In the genomic region with DNA sequence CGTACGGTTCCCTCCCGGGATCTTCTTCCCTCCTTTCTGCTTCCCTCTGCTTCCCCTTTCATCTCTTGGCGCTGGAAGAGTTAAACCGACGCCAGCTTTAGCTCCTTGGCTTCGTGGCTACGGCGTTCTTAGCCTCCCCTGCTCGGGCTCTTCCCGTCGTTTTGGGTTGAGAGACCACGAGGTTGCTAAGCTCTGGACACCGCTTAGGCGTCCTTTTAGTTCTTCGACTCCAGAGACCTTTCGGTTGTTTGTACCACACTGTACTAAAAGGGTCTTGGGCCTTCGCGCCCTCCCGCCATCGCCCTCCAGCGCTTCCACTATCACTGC, we compare ENCODE assay signal across 8 cellular contexts. TPM values are rescaled to one million over a fixed set of nuclear protein-coding genes. Genes with fewer than 3 reads are reported as not detected.
DNase-seq lines count a peak whose midpoint lies in the region; ATAC-seq, FAIRE-seq and TF ChIP-seq lines count a peak whose summit lies in the region.

No MANE protein-coding gene starts in this region.

- TF ChIP-seq CTCF in NB4 (IDR thresholded peaks at IDR 0.05; ENCODE audit: low read depth, low read length) (no peak), ascending aorta (IDR thresholded peaks at IDR 0.05) (no peak)

- no peaks in the 10 kb centered on the region for H3K27me3 Mint-ChIP-seq in CD4-positive, CD25-positive, alpha-beta regulatory T cell

- intact Hi-C loops in ascending aorta (cut with DNase I) (loop anchor here (5.0 to 10.0 kb wide), 2 partner anchors 482 to 610 kb away; a partner anchor contains a TSS), sciatic nerve (cut with DNase I) (no loop called here)

- peaks cover 48% of the 10 kb centered on the region for H3K4me1 ChIP-seq in CD4-positive, CD25-positive, alpha-beta regulatory T cell (ENCODE audit: control insufficient read depth, insufficient read depth, low read length, poor library complexity, severe bottlenecking)
- peaks cover 0 to 12% of the 10 kb centered on the region in 2 donors for H3K4me1 ChIP-seq in ascending aorta
- 0 out of 2 replicates have a peak, but pooled peaks cover 1% of the 10 kb centered on the region for H3K4me1 ChIP-seq in iPS DF 6.9 (ENCODE audit: control insufficient read depth, insufficient read depth, low read length)

- peaks cover 0 to 2% (median 0%) of the 10 kb centered on the region in 7 donors for H3K9me3 Mint-ChIP-seq in CD4-positive, CD25-positive, alpha-beta regulatory T cell

- H3K36me3 ChIP-seq in CD4-positive, CD25-positive, alpha-beta regulatory T cell (ENCODE audit: control insufficient read depth, insufficient read depth, low read length), result peaks cover 3% of the 10 kb centered on the region
- peaks cover 0 to 20% of the 10 kb centered on the region in 2 donors for H3K36me3 ChIP-seq in ascending aorta
- peaks cover 6% of the 10 kb centered on the region; the same call in 1 of the 2 replicates for H3K36me3 ChIP-seq in iPS DF 6.9 (ENCODE audit: control insufficient read depth, insufficient read depth, low read length)

- FAIRE-seq in GM19239 (lab: Jason Lieb, UNC), result peak; percentile 26

- H3K27me3 ChIP-seq in CD4-positive, CD25-positive, alpha-beta regulatory T cell (ENCODE audit: control insufficient read depth, insufficient read depth, low read length), result no peaks in the 10 kb centered on the region
- H3K27me3 ChIP-seq in ascending aorta (no peaks in the 10 kb centered on the region), iPS DF 6.9 (ENCODE audit: control insufficient read depth, insufficient read depth, low read length) (no peaks in the 10 kb centered on the region)

- WGBS in iPS DF 6.9 (ENCODE audit: insufficient coverage, insufficient read length), result no CpG with 5 or more reads among the region's 22 CpGs

- peak overlapping the region; percentile 95 for H3K4me3 ChIP-seq in CD4-positive, CD25-positive, alpha-beta regulatory T cell (ENCODE audit: low read depth, low read length)
- H3K4me3 ChIP-seq in NB4 (ENCODE audit: low read depth, low read length) (peak overlapping the region; percentile 93), ascending aorta (peak overlapping the region; percentile 77 to 90), iPS DF 6.9 (ENCODE audit: low read length) (peak overlapping the region; percentile 98)

- peaks cover 39 to 78% (median 54%) of the 10 kb centered on the region in 4 donors for H3K4me1 Mint-ChIP-seq in CD4-positive, CD25-positive, alpha-beta regulatory T cell

- no peak for ATAC-seq in CD4-positive, CD25-positive, alpha-beta regulatory T cell (ENCODE audit: low read depth in 2 of 2)
- ATAC-seq in sciatic nerve (peak; percentile 53), HG02973 (IDR thresholded peaks at IDR 0.05; ENCODE audit: unreplicated experiment) (no peak)

- TF ChIP-seq POLR2A in NB4 (IDR thresholded peaks at IDR 0.05; ENCODE audit: extremely low read depth, insufficient read length), result no peak

- peak overlapping the region; percentile 91 for H3K27ac ChIP-seq in CD4-positive, CD25-positive, alpha-beta regulatory T cell (ENCODE audit: insufficient read depth, low read length, poor library complexity, severe bottlenecking)
- H3K27ac ChIP-seq in ascending aorta, result peak overlapping the region; percentile 89 to 94
- H3K27ac ChIP-seq in iPS DF 6.9 (ENCODE audit: low read length), result no peak overlapping the region

- DNase-seq in CD4-positive, CD25-positive, alpha-beta regulatory T cell, result peak in 1 of 3 donors; percentile 33
- no peak for DNase-seq in GM19239 (ENCODE audit: insufficient read length, low spot score)
- DNase-seq in NB4 (ENCODE audit: low read depth), result peak; percentile 59
- DNase-seq in ascending aorta (ENCODE audit: low spot score in 2 of 2), result no peak
- no peak for DNase-seq in iPS DF 6.9 (ENCODE audit: low read depth, low spot score)
- DNase-seq in sciatic nerve (ENCODE audit: low spot score), result no peak
- no peak for DNase-seq in effector CD8-positive, alpha-beta T cell (lab: John Stamatoyannopoulos, UW)

- peaks cover 12% of the 10 kb centered on the region for H3K36me3 Mint-ChIP-seq in CD4-positive, CD25-positive, alpha-beta regulatory T cell

- H3K4me3 Mint-ChIP-seq in CD4-positive, CD25-positive, alpha-beta regulatory T cell, result peak overlapping the region; percentile 96 to 99 (median 98)

- no peaks in the 10 kb centered on the region for H3K9me3 ChIP-seq in CD4-positive, CD25-positive, alpha-beta regulatory T cell (ENCODE audit: control insufficient read depth in 2 of 2, low read length in 2 of 2)
- H3K9me3 ChIP-seq in ascending aorta (no peaks in the 10 kb centered on the region), iPS DF 6.9 (ENCODE audit: control insufficient read depth, insufficient read depth, low read length) (no peaks in the 10 kb centered on the region)

- peak overlapping the region; percentile 100 for H3K27ac Mint-ChIP-seq in CD4-positive, CD25-positive, alpha-beta regulatory T cell

RNA-seq across cellular contexts. Expression of a gene that starts 0.5 kb away (rescaled TPM):
- 33.9 TPM for total RNA-seq in CD4-positive, CD25-positive, alpha-beta regulatory T cell
- polyA plus RNA-seq in CD4-positive, CD25-positive, alpha-beta regulatory T cell, result 10 to 100 TPM; 34.1 to 48.8 (median 37.3) TPM
- total RNA-seq in ascending aorta, result 8.0 TPM
- 43.0 TPM for total RNA-seq in sciatic nerve

RNA-seq across cellular contexts. Expression of a gene that starts 0.8 kb away (rescaled TPM):
- 54.8 TPM for total RNA-seq in CD4-positive, CD25-positive, alpha-beta regulatory T cell
- polyA plus RNA-seq in CD4-positive, CD25-positive, alpha-beta regulatory T cell, result 100 to 1,000 TPM; 390 to 471 (median 424) TPM
- total RNA-seq in ascending aorta (867 TPM), sciatic nerve (84.9 TPM)

RNA-seq across cellular contexts. Expression of a gene that starts 15.9 kb away (rescaled TPM):
- total RNA-seq in CD4-positive, CD25-positive, alpha-beta regulatory T cell, result 28.5 TPM
- polyA plus RNA-seq in CD4-positive, CD25-positive, alpha-beta regulatory T cell, result 10 to 100 TPM; 13.1 to 21.3 (median 16.3) TPM
- total RNA-seq in ascending aorta, result 90.4 TPM
- 65.6 TPM for total RNA-seq in sciatic nerve

Comparison
In these comparisons a context has a peak if more than half of its experiments do, and no peak if none do; other contexts are left out.
1. RNA of a gene that starts 0.8 kb away (total RNA-seq): 867 TPM in ascending aorta (single experiment); 84.9 TPM in sciatic nerve (single experiment) and 54.8 TPM in CD4-positive, CD25-positive, alpha-beta regulatory T cell (single experiment); every median in the first group is over 10 times any median in the second.
2. Peak in every context shown above with its lines, with median percentiles within 50 percentile points of each other: H3K4me3 ChIP-seq.